ENCODE assay signal across 9 cellular contexts in genomic region chr4:15809058-15809457, GRCh38. TPM values are rescaled to one million over a fixed set of nuclear protein-coding genes. Genes with fewer than 3 reads are reported as not detected.
DNase-seq lines count a peak whose midpoint lies in the region; ATAC-seq and TF ChIP-seq lines count a peak whose summit lies in the region.
"Had no signal": no experiment of that assay in that cellular context is flagged by ENCODE, and none has a peak within 500 bp of the region (broad histone marks: within the 10 kb centered on the region; RNA-seq: fewer than 3 reads in every experiment).

No MANE protein-coding gene starts in this region.

- H2AFZ ChIP-seq in neural progenitor cell (replicated peaks) = no peak overlapping the region

- H3K27me3 ChIP-seq in BLaER1 = no peaks in the 10 kb centered on the region
- no peaks in the 10 kb centered on the region for H3K27me3 ChIP-seq in neural progenitor cell

- H4K20me1 ChIP-seq in BLaER1 (peaks cover 79% of the 10 kb centered on the region; the same call in 1 of the 2 replicates), neural progenitor cell (ENCODE audit: low read depth) (no peaks in the 10 kb centered on the region)

- intact Hi-C loops in posterior vena cava (cut with DNase I) = loop anchor here (5.0 to 10.0 kb wide), 3 partner anchors 76 to 156 kb away; partner anchors contain the start of gene FGFBP2 (in 1 of the 2)

- DNase-seq in WTC11 (ENCODE audit: low spot score) = no peak
- no peak for DNase-seq in NCI-H2171 treated with DMSO at 0.1 percent for 48 hours (lab: John Stamatoyannopoulos, UW)
- DNase-seq in neural progenitor cell (ENCODE audit: low spot score) = no peak
- DNase-seq in G401 (ENCODE audit: low spot score) = no peak
- DNase-seq in posterior vena cava (ENCODE audit: low spot score) = no peak

- H3K9ac ChIP-seq in BLaER1 (peak overlapping the region; percentile 0; the same call in 1 of the 2 replicates), neural progenitor cell (no peak overlapping the region)

- peaks cover 6% of the 10 kb centered on the region for H3K9me3 Mint-ChIP-seq in WTC11
- no peaks in the 10 kb centered on the region for H3K9me3 Mint-ChIP-seq in neural progenitor cell

- H3K36me3 Mint-ChIP-seq in WTC11 (no peaks in the 10 kb centered on the region), neural progenitor cell (no peaks in the 10 kb centered on the region)

- TF ChIP-seq CTCF in WTC11 (IDR thresholded peaks at IDR 0.05) = no peak
- no peak for TF ChIP-seq CTCF in neural progenitor cell (IDR thresholded peaks at IDR 0.05)

- H3K4me1 ChIP-seq in BLaER1 = peaks cover 59% of the 10 kb centered on the region
- no peaks in the 10 kb centered on the region for H3K4me1 ChIP-seq in neural progenitor cell

- POLR2A ChIA-PET in WTC11 (lab: Charles Lee) = no interaction called here

- H3K4me1 Mint-ChIP-seq in WTC11 (peaks cover 12% of the 10 kb centered on the region), neural progenitor cell (no peaks in the 10 kb centered on the region)

- in situ Hi-C loops in G401 (cut with HindIII; ENCODE audit: low sequenced_read_pairs) = no loop called here

- no peaks in the 10 kb centered on the region for H3F3A ChIP-seq in neural progenitor cell (ENCODE audit: low read depth)

- H3K9me3 ChIP-seq in BLaER1 (peaks cover 32% of the 10 kb centered on the region), neural progenitor cell (ENCODE audit: low read depth) (no peaks in the 10 kb centered on the region)

- H3K27ac ChIP-seq in BLaER1 (peak overlapping the region; percentile 66), neural progenitor cell (no peak overlapping the region)
- H3K27ac ChIP-seq: SK-N-MC had no signal

- ATAC-seq in GM19324 (IDR thresholded peaks at IDR 0.05; ENCODE audit: low FRiP score, unreplicated experiment) (peak; percentile 66), HG03139 (IDR thresholded peaks at IDR 0.05; ENCODE audit: unreplicated experiment) (peak; percentile 88), WTC11 (no peak)

- H3K36me3 ChIP-seq in BLaER1 (peaks cover 58% of the 10 kb centered on the region), neural progenitor cell (no peaks in the 10 kb centered on the region)

- H3K27ac Mint-ChIP-seq in WTC11 (0 out of 2 replicates have a peak overlapping the region, but pooled peaks have one; percentile 0), neural progenitor cell (no peak overlapping the region)

- no peaks in the 10 kb centered on the region for H3K79me2 ChIP-seq in neural progenitor cell (ENCODE audit: low read depth)

- CTCF ChIA-PET in WTC11 (lab: Charles Lee) = interaction anchor here (1.4 to 9.5 kb wide), 3 partner anchors 74 to 149 kb away, joined by 3 to 180 read pairs (median 128); no protein-coding TSS in a partner anchor

- H3K4me3 Mint-ChIP-seq in WTC11 = no peak overlapping the region
- no peak overlapping the region for H3K4me3 Mint-ChIP-seq in neural progenitor cell

- no peaks in the 10 kb centered on the region for H3K27me3 Mint-ChIP-seq in WTC11 (ENCODE audit: low read depth)
- H3K27me3 Mint-ChIP-seq in neural progenitor cell (ENCODE audit: insufficient read depth, low read depth) = peaks cover 5% of the 10 kb centered on the region

- peak overlapping the region; percentile 51 for H3K4me2 ChIP-seq in BLaER1
- no peak overlapping the region for H3K4me2 ChIP-seq in neural progenitor cell

- H3K4me3 ChIP-seq in BLaER1 (peak overlapping the region; percentile 12), neural progenitor cell (no peak overlapping the region)
- H3K4me3 ChIP-seq: SK-N-MC had no signal

TF ChIP-seq in WTC11, 78 proteins besides CTCF, POLR2A, EP300 and RAD21:
- TF ChIP-seq TEAD1 (CRISPR knock-in tag; IDR thresholded peaks at IDR 0.05) (no peak), FOXP1 (CRISPR knock-in tag; IDR thresholded peaks at IDR 0.05; ENCODE audit: borderline replicate concordance) (no peak), HMGXB4 (CRISPR knock-in tag; IDR thresholded peaks at IDR 0.05) (no peak), MYBL2 (CRISPR knock-in tag; IDR thresholded peaks at IDR 0.05) (no peak), NR1H2 (CRISPR knock-in tag; IDR thresholded peaks at IDR 0.05) (no peak), E2F4 (CRISPR knock-in tag; IDR thresholded peaks at IDR 0.05; ENCODE audit: borderline replicate concordance, low read depth) (no peak), ZNF317 (CRISPR knock-in tag; IDR thresholded peaks at IDR 0.05; ENCODE audit: borderline replicate concordance, low read depth) (no peak), CREB1 (CRISPR knock-in tag; IDR thresholded peaks at IDR 0.05) (no peak), ATF6 (CRISPR knock-in tag; IDR thresholded peaks at IDR 0.05) (no peak), ATF2 (CRISPR knock-in tag; IDR thresholded peaks at IDR 0.05; ENCODE audit: borderline replicate concordance, low read depth) (no peak), KAT7 (CRISPR knock-in tag; IDR thresholded peaks at IDR 0.05; ENCODE audit: borderline replicate concordance) (no peak), ZNF425 (CRISPR knock-in tag; conservative IDR thresholded peaks at IDR 0.05) (no peak), NR3C1 (CRISPR knock-in tag; conservative IDR thresholded peaks at IDR 0.05; ENCODE audit: low read depth) (no peak)

RNA-seq across cellular contexts. Expression of gene CD38, which starts 30.9 kb away (rescaled TPM):
- total RNA-seq in WTC11 (2021) (0.17 to 0.39 TPM (median 0.37 TPM) in 3 replicates), neural progenitor cell (ENCODE audit: low replicate concordance) (0.19 and 0.64 TPM in 2 replicates), posterior vena cava (10 to 100 TPM; 12.1 to 16.1 TPM)
- total RNA-seq in G401 (2014; rRNA removed; shearing (Covaris generic)) = not detected in 2 replicates
